1 cellular context compared by ENCODE assay signal in genomic region chr10:122178655-122179054, GRCh38.
TF ChIP-seq lines count a peak whose summit lies in the region.

No MANE protein-coding gene starts in this region.

TF ChIP-seq in WTC11, 78 proteins besides CTCF, POLR2A, EP300 and RAD21 (continued from another document):
- TF ChIP-seq PREB (CRISPR knock-in tag; IDR thresholded peaks at IDR 0.05; ENCODE audit: borderline replicate concordance), result no peak
TF ChIP-seq in WTC11: peak in this region for 2.
